9 cellular contexts compared by ENCODE assay signal in genomic region chr17:40480501-40481003, GRCh38. TPM values are rescaled to one million over a fixed set of nuclear protein-coding genes. Genes with fewer than 3 reads are reported as not detected.
DNase-seq lines count a peak whose midpoint lies in the region; ATAC-seq and TF ChIP-seq lines count a peak whose summit lies in the region.
"Had no signal": no experiment of that assay in that cellular context is flagged by ENCODE, and none has a peak within 500 bp of the region (broad histone marks: within the 10 kb centered on the region; RNA-seq: fewer than 3 reads in every experiment).

No MANE protein-coding gene starts in this region.

- ATAC-seq in HG02884 (IDR thresholded peaks at IDR 0.05; ENCODE audit: unreplicated experiment) (no peak), HG02938 (IDR thresholded peaks at IDR 0.05; ENCODE audit: unreplicated experiment) (no peak)

- DNase-seq in KBM-7 = peak; percentile 93
- DNase-seq in activated CD4-positive, alpha-beta T cell treated with anti-CD3 and anti-CD28 coated beads, Interleukin-2, amount 50 U/mL, for 1 hour = peak; percentile 77
- peak; percentile 67 for DNase-seq in epithelial cell of esophagus (ENCODE audit: low read depth)
- DNase-seq in stimulated activated CD4-positive, alpha-beta T cell treated with anti-CD3 and anti-CD28 coated beads, TNF-alpha, amount 100 ng/mL, for 4 hours (ENCODE audit: low read depth in 3 of 3) = peak; percentile 58 to 68 (median 64)
- no peak for DNase-seq in NCI-H187 treated with DMSO at 0.1 percent for 48 hours (lab: John Stamatoyannopoulos, UW)
- no peak for DNase-seq in esophagus muscularis mucosa (ENCODE audit: extremely low spot score)

- no peak for TF ChIP-seq POLR2A in esophagus muscularis mucosa (IDR thresholded peaks at IDR 0.05; ENCODE audit: low read depth)

- 74% methylated on average over 12 of the region's 12 CpGs for WGBS in esophagus muscularis mucosa

- no peaks in the 10 kb centered on the region for H3K27me3 ChIP-seq in esophagus muscularis mucosa

- H3K36me3 ChIP-seq in esophagus muscularis mucosa = no peaks in the 10 kb centered on the region

- no peak for TF ChIP-seq CTCF in epithelial cell of esophagus (IDR thresholded peaks at IDR 0.05; ENCODE audit: insufficient read depth, low read depth, low read length, missing control alignments)
- TF ChIP-seq CTCF in esophagus muscularis mucosa (IDR thresholded peaks at IDR 0.05) = no peak

- H3K4me3 ChIP-seq in epithelial cell of esophagus (ENCODE audit: low read length) (no peak overlapping the region), esophagus muscularis mucosa (no peak overlapping the region)

- TF ChIP-seq EP300 in esophagus muscularis mucosa (IDR thresholded peaks at IDR 0.05) = no peak

- in situ Hi-C loops in KBM-7 (cut with MboI; ENCODE audit: low pct_unique_long_range_greater_than_20kb, low sequenced_read_pairs) = no loop called here

- no peaks in the 10 kb centered on the region for H3K9me3 ChIP-seq in esophagus muscularis mucosa

- H3K27ac ChIP-seq in esophagus muscularis mucosa (replicated peaks in 1 of 4) = no peak overlapping the region
- H3K27ac ChIP-seq: parathyroid adenoma had no signal

- peaks cover 9 to 30% (median 21%) of the 10 kb centered on the region in 4 donors for H3K4me1 ChIP-seq in esophagus muscularis mucosa
- H3K4me1 ChIP-seq: parathyroid adenoma had no signal

- intact Hi-C loops in esophagus muscularis mucosa (cut with DNase I) = no loop called here

RNA-seq across cellular contexts. Expression of gene TNS4, which starts 20.9 kb away (rescaled TPM):
- total RNA-seq in esophagus muscularis mucosa = not detected

RNA-seq across cellular contexts. Expression of gene IGFBP4, which starts 37.3 kb away (rescaled TPM):
- total RNA-seq in esophagus muscularis mucosa = 100 to 1,000 TPM; 258 to 444 (median 268) TPM

Comparison
In these comparisons a context has a peak if more than half of its experiments do, and no peak if none do; other contexts are left out.
1. DNase-seq: peak in KBM-7 (single experiment), activated CD4-positive, alpha-beta T cell treated with anti-CD3 and anti-CD28 coated beads, Interleukin-2, amount 50 U/mL, for 1 hour (single experiment), epithelial cell of esophagus (single experiment) and stimulated activated CD4-positive, alpha-beta T cell treated with anti-CD3 and anti-CD28 coated beads, TNF-alpha, amount 100 ng/mL, for 4 hours (3 of 3); none in NCI-H187 treated with DMSO at 0.1 percent for 48 hours (single experiment) and esophagus muscularis mucosa (single experiment).